Comparison of ENCODE assay signal across 8 cellular contexts in genomic region chr5:54883374-54884194, GRCh38.
DNase-seq lines count a peak whose midpoint lies in the region; ATAC-seq and FAIRE-seq lines count a peak whose summit lies in the region.

No MANE protein-coding gene starts in this region.

- in situ Hi-C loops in G401 (cut with HindIII; ENCODE audit: low sequenced_read_pairs), result no loop called here

- peaks cover 6% of the 10 kb centered on the region for H3K36me3 Mint-ChIP-seq in activated naive CD8-positive, alpha-beta T cell treated with anti-CD3 and anti-CD28 coated beads, Interleukin-2, amount 10 ng/mL, durations not matched to agents 7 days and 5 days

- ATAC-seq in activated naive CD8-positive, alpha-beta T cell treated with anti-CD3 and anti-CD28 coated beads, Interleukin-2, amount 10 ng/mL, durations not matched to agents 7 days and 5 days (ENCODE audit: low read depth), result peak; percentile 34

- H3K4me1 Mint-ChIP-seq in activated naive CD8-positive, alpha-beta T cell treated with anti-CD3 and anti-CD28 coated beads, Interleukin-2, amount 10 ng/mL, durations not matched to agents 7 days and 5 days, result peaks cover 17% of the 10 kb centered on the region

- peaks cover 60% of the 10 kb centered on the region for H3K27me3 Mint-ChIP-seq in activated naive CD8-positive, alpha-beta T cell treated with anti-CD3 and anti-CD28 coated beads, Interleukin-2, amount 10 ng/mL, durations not matched to agents 7 days and 5 days

- POLR2A ChIA-PET in activated naive CD8-positive, alpha-beta T cell treated with anti-CD3 and anti-CD28 coated beads, Interleukin-2, amount 10 ng/mL, durations not matched to agents 7 days and 5 days (lab: Charles Lee), result no interaction called here

- peak overlapping the region; percentile 79 for H3K4me3 Mint-ChIP-seq in activated naive CD8-positive, alpha-beta T cell treated with anti-CD3 and anti-CD28 coated beads, Interleukin-2, amount 10 ng/mL, durations not matched to agents 7 days and 5 days

- H3K27ac Mint-ChIP-seq in activated naive CD8-positive, alpha-beta T cell treated with anti-CD3 and anti-CD28 coated beads, Interleukin-2, amount 10 ng/mL, durations not matched to agents 7 days and 5 days, result no peak overlapping the region

- DNase-seq in HCEC 1CT (peak; percentile 54), iPS DF 19.7 (ENCODE audit: low read depth, low spot score) (peak; percentile 59), renal cortical epithelial cell (ENCODE audit: low read depth) (peak; percentile 49), NCI-H1417 (lab: John Stamatoyannopoulos, UW) (no peak), germinal center (ENCODE audit: low spot score) (no peak), G401 (ENCODE audit: low spot score) (no peak), GM19239 (ENCODE audit: insufficient read length, low spot score) (no peak)
- peak; percentile 44 for DNase-seq in activated naive CD8-positive, alpha-beta T cell treated with anti-CD3 and anti-CD28 coated beads, Interleukin-2, amount 10 ng/mL, durations not matched to agents 7 days and 5 days

- H3K9me3 Mint-ChIP-seq in activated naive CD8-positive, alpha-beta T cell treated with anti-CD3 and anti-CD28 coated beads, Interleukin-2, amount 10 ng/mL, durations not matched to agents 7 days and 5 days, result peaks cover 1% of the 10 kb centered on the region

- no peak for FAIRE-seq in GM19239 (lab: Jason Lieb, UNC)

Comparison
In these comparisons a context has a peak if more than half of its experiments do, and no peak if none do; other contexts are left out.
1. DNase-seq: peak in HCEC 1CT (single experiment), activated naive CD8-positive, alpha-beta T cell treated with anti-CD3 and anti-CD28 coated beads, Interleukin-2, amount 10 ng/mL, durations not matched to agents 7 days and 5 days (single experiment), iPS DF 19.7 (single experiment) and renal cortical epithelial cell (single experiment); none in NCI-H1417 (0 of 3), germinal center (single experiment), G401 (single experiment) and GM19239 (single experiment).